ENCODE assay signal across 12 cellular contexts in genomic region chr2:206150168-206150567, GRCh38.
"Had no signal": no experiment of that assay in that cellular context is flagged by ENCODE, and none has a peak within 500 bp of the region (broad histone marks: within the 10 kb centered on the region; RNA-seq: fewer than 3 reads in every experiment).

No MANE protein-coding gene starts in this region.

- H3K4me1 ChIP-seq: upper lobe of right lung had no signal

- H3K27me3 Mint-ChIP-seq: activated CD8-positive, alpha-beta memory T cell treated with anti-CD3 and anti-CD28 coated beads, Interleukin-2, amount 10 ng/mL, durations not matched to agents 7 days and 5 days; stimulated activated naive CD8-positive, alpha-beta T cell treated with anti-CD3 and anti-CD28 coated beads, Interleukin-15, Interleukin-2, amounts not matched to agents 100 ng/mL and 50 ng/mL, for 24 hours had no signal

- H3K4me3 Mint-ChIP-seq: activated CD8-positive, alpha-beta memory T cell treated with anti-CD3 and anti-CD28 coated beads, Interleukin-2, amount 10 ng/mL, durations not matched to agents 7 days and 5 days; activated T-cell treated with anti-CD3 and anti-CD28 coated beads, Interleukin-2, amount 50 U/mL, for 4 hours; natural killer cell; stimulated activated naive CD8-positive, alpha-beta T cell treated with anti-CD3 and anti-CD28 coated beads, Interleukin-15, Interleukin-2, amounts not matched to agents 100 ng/mL and 50 ng/mL, for 24 hours had no signal

- H3K27me3 ChIP-seq: upper lobe of right lung had no signal

- H3K27ac Mint-ChIP-seq: activated CD8-positive, alpha-beta memory T cell treated with anti-CD3 and anti-CD28 coated beads, Interleukin-2, amount 10 ng/mL, durations not matched to agents 7 days and 5 days; natural killer cell; stimulated activated naive CD8-positive, alpha-beta T cell treated with anti-CD3 and anti-CD28 coated beads, Interleukin-15, Interleukin-2, amounts not matched to agents 100 ng/mL and 50 ng/mL, for 24 hours had no signal

- H3K9me3 ChIP-seq: lower lobe of right lung, upper lobe of right lung had no signal

- H3K9me3 Mint-ChIP-seq: activated T-cell treated with anti-CD3 and anti-CD28 coated beads, Interleukin-2, amount 50 U/mL, for 4 hours; natural killer cell; stimulated activated naive CD8-positive, alpha-beta T cell treated with anti-CD3 and anti-CD28 coated beads, Interleukin-15, Interleukin-2, amounts not matched to agents 100 ng/mL and 50 ng/mL, for 24 hours had no signal

- H3K27ac ChIP-seq: epithelial cell of prostate, lower lobe of right lung, upper lobe of right lung had no signal

- H3K4me3 ChIP-seq: lower lobe of right lung, upper lobe of right lung had no signal

- DNase-seq: activated CD8-positive, alpha-beta memory T cell treated with anti-CD3 and anti-CD28 coated beads, Interleukin-2, amount 10 ng/mL, durations not matched to agents 7 days and 5 days; activated gamma-delta T cell treated with Interleukin-2 at 50 U/mL for 16 hours; activated T-cell treated with anti-CD3 and anti-CD28 coated beads, Interleukin-2, amount 50 U/mL, for 4 hours; cortex of kidney; effector CD8-positive, alpha-beta T cell; lower lobe of right lung; natural killer cell; stimulated activated CD4-positive, alpha-beta T cell treated with anti-CD3 and anti-CD28 coated beads, Interleukin-12 subunit alpha, Interleukin-12 subunit beta, amount 100 ng/mL, for 4 hours; T-helper 2 cell; upper lobe of right lung had no signal
